16 cellular contexts compared by ENCODE assay signal in genomic region chr3:152452318-152452717, GRCh38.
DNase-seq lines count a peak whose midpoint lies in the region; ATAC-seq, FAIRE-seq and TF ChIP-seq lines count a peak whose summit lies in the region.
"Had no signal": no experiment of that assay in that cellular context is flagged by ENCODE, and none has a peak within 500 bp of the region (broad histone marks: within the 10 kb centered on the region; RNA-seq: fewer than 3 reads in every experiment).

No MANE protein-coding gene starts in this region.

- no TSS peak for BruUV-seq in HCT116 (replicated peaks; lab: Mats Ljungman, UMichigan)
- BruUV-seq in GM12878 (replicated peaks; lab: Mats Ljungman, UMichigan) = no TSS peak

- no peaks in the 10 kb centered on the region for H4K20me1 ChIP-seq in HCT116 (ENCODE audit: insufficient read depth)
- H4K20me1 ChIP-seq in GM12878 (ENCODE audit: control insufficient read depth, insufficient read depth) = no peaks in the 10 kb centered on the region

- H3K27me3 ChIP-seq in CD4-positive, alpha-beta memory T cell (ENCODE audit: insufficient read depth, low read length) = no peaks in the 10 kb centered on the region
- H3K27me3 ChIP-seq in HCT116 (ENCODE audit: insufficient read depth, low read length) (no peaks in the 10 kb centered on the region), GM12878 (replicated peaks in 1 of 2; ENCODE audit: control insufficient read depth in 2 of 2, insufficient read depth in 2 of 2, low read length in 1 of 2) (no peaks in the 10 kb centered on the region)

- H3K4me3 Mint-ChIP-seq in CD4-positive, alpha-beta memory T cell = peak overlapping the region in 2 of 8 donors; percentile 2 to 17
- H3K4me3 Mint-ChIP-seq in natural killer cell = no peak overlapping the region

- no peak for DNase-seq in CD4-positive, alpha-beta memory T cell
- DNase-seq in HCT116 (ENCODE audit: low read depth, low spot score) = no peak
- DNase-seq in GM12878 (ENCODE audit: low read depth, low spot score) = no peak
- DNase-seq in natural killer cell = no peak
- no peak for DNase-seq in stimulated activated CD4-positive, alpha-beta T cell treated with anti-CD3 and anti-CD28 coated beads, Interleukin-2, amount 100 ng/mL, for 24 hours
- DNase-seq: activated CD4-positive, alpha-beta T cell treated with anti-CD3 and anti-CD28 coated beads, Interleukin-2, amount 50 U/mL, for 1 hour; activated gamma-delta T cell treated with Interleukin-2 at 50 U/mL for 16 hours; Calu3; cortex of kidney; left cardiac atrium; NCI-H1694; occipital lobe; stimulated activated CD4-positive, alpha-beta T cell treated with anti-CD3 and anti-CD28 coated beads, Interleukin-1b, Interleukin-23, amount 100 ng/mL, for 48 hours had no signal

- TF ChIP-seq CTCF in HCT116 (IDR thresholded peaks at IDR 0.05 in 2 of 3, conservative IDR thresholded peaks at IDR 0.05 in 1 of 3; ENCODE audit: borderline replicate concordance in 1 of 3, insufficient read depth in 1 of 3, low read depth in 2 of 3, low read length in 2 of 3) (no peak), GM12878 (IDR thresholded peaks at IDR 0.05 in 2 of 3, conservative IDR thresholded peaks at IDR 0.05 in 1 of 3; ENCODE audit: control insufficient read depth in 2 of 3, extremely low read depth in 1 of 3, insufficient read depth in 1 of 3, low read depth in 3 of 3, low read length in 3 of 3) (no peak), natural killer cell (IDR thresholded peaks at IDR 0.05) (no peak)

- in situ Hi-C loops in GM12878 (cut with MboI) = no loop called here

- SMC1A ChIA-PET in GM12878 (lab: Charles Lee; ENCODE audit: uncharacterized antibody, unreplicated experiment) = interaction anchor here (0.8 to 2.7 kb wide), 3 partner anchors 11 to 142 kb away, joined by 3 to 10 read pairs (median 3); no protein-coding TSS in a partner anchor

- H3K27ac Mint-ChIP-seq in CD4-positive, alpha-beta memory T cell = peak overlapping the region in 5 of 7 donors; percentile 0 to 72 (median 43)
- H3K27ac Mint-ChIP-seq in natural killer cell = peak overlapping the region; percentile 20 to 78

- peak; percentile 22; the same call in 1 of the 2 replicates for ATAC-seq in HCT116
- ATAC-seq in GM12878 = peak; percentile 24; the same call in 2 of the 3 replicates
- ATAC-seq in natural killer cell = no peak
- ATAC-seq in HG02610 (IDR thresholded peaks at IDR 0.05; ENCODE audit: unreplicated experiment) = no peak
- ATAC-seq in HG03135 (IDR thresholded peaks at IDR 0.05; ENCODE audit: unreplicated experiment) = no peak
- ATAC-seq: HepG2 had no signal

- H3K9me2 ChIP-seq in HCT116 (ENCODE audit: insufficient read depth) = no peaks in the 10 kb centered on the region

- H3K4me2 ChIP-seq in HCT116 (ENCODE audit: low read length) (no peak overlapping the region), GM12878 (ENCODE audit: control insufficient read depth, insufficient read depth) (no peak overlapping the region)

- POLR2A ChIA-PET in CD4-positive, alpha-beta memory T cell (lab: Charles Lee; ENCODE audit: partially characterized antibody) = interaction anchor here (0.8 kb wide), 1 partner anchor 15 kb away, joined by 3 read pairs; no protein-coding TSS in a partner anchor
- POLR2A ChIA-PET in HCT116 (lab: Charles Lee) (no interaction called here), GM12878 (lab: Charles Lee) (interaction anchor here (0.9 kb wide), 1 partner anchor 251 kb away, joined by 3 read pairs; no protein-coding TSS in a partner anchor)

- no peaks in the 10 kb centered on the region for H3K27me3 Mint-ChIP-seq in CD4-positive, alpha-beta memory T cell
- H3K27me3 Mint-ChIP-seq in natural killer cell (ENCODE audit: low read depth in 2 of 2) = no peaks in the 10 kb centered on the region

- peaks cover 41 to 73% of the 10 kb centered on the region in 2 donors for H3K36me3 Mint-ChIP-seq in CD4-positive, alpha-beta memory T cell
- peaks cover 5% of the 10 kb centered on the region for H3K36me3 Mint-ChIP-seq in natural killer cell

- no peaks in the 10 kb centered on the region for H3K9me3 Mint-ChIP-seq in CD4-positive, alpha-beta memory T cell
- H3K9me3 Mint-ChIP-seq in natural killer cell = no peaks in the 10 kb centered on the region

- H2AFZ ChIP-seq in HCT116 (ENCODE audit: low read depth, low read length, poor library complexity, severe bottlenecking) = no peak overlapping the region
- H2AFZ ChIP-seq in GM12878 (ENCODE audit: control insufficient read depth, low read depth, low read length) = no peak overlapping the region

- peaks cover 34 to 63% (median 44%) of the 10 kb centered on the region in 4 donors for H3K4me1 Mint-ChIP-seq in CD4-positive, alpha-beta memory T cell
- peaks cover 38 to 46% of the 10 kb centered on the region in 2 donors for H3K4me1 Mint-ChIP-seq in natural killer cell

- no peak overlapping the region for H3K4me3 ChIP-seq in CD4-positive, alpha-beta memory T cell (ENCODE audit: low read length in 2 of 2)
- H3K4me3 ChIP-seq in HCT116 (replicated peaks in 1 of 2; ENCODE audit: low read depth in 1 of 2, low read length in 2 of 2) = no peak overlapping the region
- H3K4me3 ChIP-seq in GM12878 = no peak overlapping the region

- TF ChIP-seq RAD21 in HCT116 (IDR thresholded peaks at IDR 0.05; ENCODE audit: low read depth) = no peak
- TF ChIP-seq RAD21 in GM12878 (IDR thresholded peaks at IDR 0.05; ENCODE audit: insufficient read depth, low read depth, low read length) = no peak

- intact Hi-C loops in CD4-positive, alpha-beta memory T cell (cut with micrococcal nuclease) = loop anchor here (2.0 kb wide), 1 partner anchor 14 kb away; no protein-coding TSS in a partner anchor
- intact Hi-C loops in HCT116 (cut with micrococcal nuclease) = no loop called here
- intact Hi-C loops in GM12878 (cut with micrococcal nuclease; ENCODE audit: unreplicated experiment) = no loop called here
- intact Hi-C loops in natural killer cell (cut with micrococcal nuclease) = no loop called here

- TF ChIP-seq EP300 in GM12878 (IDR thresholded peaks at IDR 0.05; ENCODE audit: borderline replicate concordance in 1 of 2, control insufficient read depth in 1 of 2, low read depth in 2 of 2, low read length in 2 of 2) = no peak

- peaks cover 50% of the 10 kb centered on the region for H3K36me3 ChIP-seq in CD4-positive, alpha-beta memory T cell (ENCODE audit: insufficient read depth, low read length)
- H3K36me3 ChIP-seq in HCT116 (ENCODE audit: control insufficient read depth in 1 of 2, insufficient read depth in 2 of 2, low read length in 2 of 2) (peaks cover 10 to 13% of the 10 kb centered on the region in 2 experiments; a peak in 3 of 4 replicates), GM12878 (ENCODE audit: control insufficient read depth in 2 of 2, insufficient read depth in 2 of 2, low read length in 1 of 2) (peaks cover 9 to 22% of the 10 kb centered on the region in 2 experiments; a peak in 3 of 4 replicates)

- CTCF ChIA-PET in CD4-positive, alpha-beta memory T cell (lab: Charles Lee; ENCODE audit: partially characterized antibody) = interaction anchor here (1.5 to 1.9 kb wide), 3 partner anchors 9 to 22 kb away, joined by 3 to 8 read pairs (median 4); no protein-coding TSS in a partner anchor
- CTCF ChIA-PET in HCT116 (lab: Charles Lee) = no interaction called here
- CTCF ChIA-PET in GM12878 (lab: Yijun Ruan, JAX) = interaction anchor here (0.5 to 1.6 kb wide), 3 partner anchors 20 to 380 kb away, joined by 3 to 11 read pairs (median 3); no protein-coding TSS in a partner anchor

- H3K79me2 ChIP-seq in HCT116 (ENCODE audit: insufficient read depth, low read length) (peaks cover 47% of the 10 kb centered on the region), GM12878 (ENCODE audit: control insufficient read depth, insufficient read depth, low read length) (peaks cover 2% of the 10 kb centered on the region)

- 96% methylated on average over 1 of the region's 1 CpG for WGBS in GM12878 (ENCODE audit: insufficient coverage, insufficient replicate concordance, low lambda C conversion rate, missing lambda C conversion rate)

- H3K4me1 ChIP-seq in CD4-positive, alpha-beta memory T cell (ENCODE audit: insufficient read depth, low read length) = peaks cover 64% of the 10 kb centered on the region
- H3K4me1 ChIP-seq in HCT116 (ENCODE audit: control insufficient read depth in 1 of 2, insufficient read depth in 2 of 2, low read length in 2 of 2) (no peaks in the 10 kb centered on the region), GM12878 (ENCODE audit: control insufficient read depth, insufficient read depth, low read length) (no peaks in the 10 kb centered on the region)

- RAD21 ChIA-PET in HCT116 (lab: Charles Lee; ENCODE audit: low non-redundant PET in 1 of 2, low total read pairs in 2 of 2, uncharacterized antibody in 2 of 2, unreplicated experiment in 2 of 2) = no interaction called here
- RAD21 ChIA-PET in GM12878 (lab: Charles Lee; ENCODE audit: unreplicated experiment) = interaction anchor here (0.8 kb wide), 1 partner anchor 268 kb away, joined by 3 read pairs; no protein-coding TSS in a partner anchor

- no peak overlapping the region for H3K27ac ChIP-seq in CD4-positive, alpha-beta memory T cell (ENCODE audit: low read depth, low read length)
- no peak overlapping the region for H3K27ac ChIP-seq in HCT116 (ENCODE audit: low read depth, low read length)
- no peak overlapping the region for H3K27ac ChIP-seq in GM12878 (ENCODE audit: control insufficient read depth, insufficient read depth)

- TF ChIP-seq POLR2A in HCT116 (IDR thresholded peaks at IDR 0.05; ENCODE audit: borderline replicate concordance, extremely low read depth, insufficient read depth, insufficient read length) (no peak), GM12878 (IDR thresholded peaks at IDR 0.05; ENCODE audit: low read depth, low read length) (no peak)

- H3K9me3 ChIP-seq in CD4-positive, alpha-beta memory T cell (ENCODE audit: control insufficient read depth in 1 of 2, low read length in 2 of 2) = no peaks in the 10 kb centered on the region
- H3K9me3 ChIP-seq in HCT116 (ENCODE audit: control insufficient read depth in 1 of 2, insufficient read depth in 1 of 2, low read depth in 1 of 2, low read length in 2 of 2) = no peaks in the 10 kb centered on the region
- no peaks in the 10 kb centered on the region for H3K9me3 ChIP-seq in GM12878 (replicated peaks; ENCODE audit: control insufficient read depth, insufficient read depth, low read length)

- H3K9ac ChIP-seq in HCT116 (ENCODE audit: low read length) (no peak overlapping the region), GM12878 (ENCODE audit: control insufficient read depth, insufficient read depth, low read length) (no peak overlapping the region)

- FAIRE-seq in GM12878 (lab: Jason Lieb, UNC) = no peak
- FAIRE-seq: HepG2 had no signal

TF ChIP-seq in HCT116, 20 proteins besides CTCF, POLR2A, EP300 and RAD21 (continues in another document):
- TF ChIP-seq TCF7L2 (IDR thresholded peaks at IDR 0.05; ENCODE audit: borderline replicate concordance, extremely low read depth, insufficient read depth, insufficient read length) = no peak
- no peak for TF ChIP-seq ZFX (IDR thresholded peaks at IDR 0.05)

Comparison
In these comparisons a context has a peak if more than half of its experiments do, and no peak if none do; other contexts are left out.
1. ATAC-seq: peak in HCT116 (single experiment) and GM12878 (single experiment); none in natural killer cell (0 of 3), HG02610 (single experiment) and HG03135 (single experiment).